22 cellular contexts compared by ENCODE assay signal in genomic region chr17:52124993-52125392, GRCh38. TPM values are rescaled to one million over a fixed set of nuclear protein-coding genes. Genes with fewer than 3 reads are reported as not detected.
DNase-seq lines count a peak whose midpoint lies in the region; ATAC-seq, FAIRE-seq and TF ChIP-seq lines count a peak whose summit lies in the region.
"Had no signal": no experiment of that assay in that cellular context is flagged by ENCODE, and none has a peak within 500 bp of the region (broad histone marks: within the 10 kb centered on the region; RNA-seq: fewer than 3 reads in every experiment).

No MANE protein-coding gene starts in this region.

- H3K4me2 ChIP-seq in keratinocyte (ENCODE audit: control insufficient read depth, extremely low read depth, insufficient read depth, low read depth, low read length) = no peak overlapping the region
- H3K4me2 ChIP-seq: GM23338 had no signal

- H3K4me3 ChIP-seq in keratinocyte (ENCODE audit: control insufficient read depth in 2 of 3, extremely low read depth in 1 of 3, insufficient read depth in 2 of 3, low read depth in 1 of 3, low read length in 3 of 3) = no peak overlapping the region
- H3K4me3 ChIP-seq in naive thymus-derived CD4-positive, alpha-beta T cell (ENCODE audit: low read length) = no peak overlapping the region
- H3K4me3 ChIP-seq: GM23338, HAP-1 had no signal

- H3K9me3 ChIP-seq in keratinocyte (ENCODE audit: control insufficient read depth, low read depth, low read length) = no peaks in the 10 kb centered on the region
- H3K9me3 ChIP-seq in naive thymus-derived CD4-positive, alpha-beta T cell (ENCODE audit: control insufficient read depth in 2 of 3, low read length in 3 of 3) = no peaks in the 10 kb centered on the region
- H3K9me3 ChIP-seq: HAP-1 had no signal

- POLR2A ChIA-PET in naive thymus-derived CD4-positive, alpha-beta T cell (lab: Charles Lee) = no interaction called here

- no peak for FAIRE-seq in RCC 7860 (lab: Jason Lieb, UNC)
- peak; percentile 48 for FAIRE-seq in keratinocyte (lab: Jason Lieb, UNC)
- FAIRE-seq: G401.6, GM12892, GM19239, H54 had no signal

- intact Hi-C loops in naive thymus-derived CD4-positive, alpha-beta T cell (cut with micrococcal nuclease) = no loop called here

- H3K36me3 ChIP-seq in keratinocyte (ENCODE audit: control insufficient read depth in 2 of 2, extremely low read depth in 1 of 2, insufficient read depth in 2 of 2, low read length in 2 of 2) = no peaks in the 10 kb centered on the region
- H3K36me3 ChIP-seq in naive thymus-derived CD4-positive, alpha-beta T cell (ENCODE audit: control insufficient read depth in 2 of 3, insufficient read depth in 3 of 3, low read length in 3 of 3) = no peaks in the 10 kb centered on the region
- H3K36me3 ChIP-seq: HAP-1 had no signal

- H3K79me2 ChIP-seq in keratinocyte (ENCODE audit: control insufficient read depth, insufficient read depth, low read length) = no peaks in the 10 kb centered on the region

- no peak overlapping the region for H2AFZ ChIP-seq in keratinocyte (ENCODE audit: control insufficient read depth, low read length)
- H2AFZ ChIP-seq: GM23338 had no signal

- peaks cover 19% of the 10 kb centered on the region for H3K27me3 Mint-ChIP-seq in nephron (ENCODE audit: low read depth)
- peaks cover 0 to 43% (median 35%) of the 10 kb centered on the region in 5 donors for H3K27me3 Mint-ChIP-seq in naive thymus-derived CD4-positive, alpha-beta T cell

- peaks cover 11% of the 10 kb centered on the region for H3K9me3 Mint-ChIP-seq in nephron
- H3K9me3 Mint-ChIP-seq in naive thymus-derived CD4-positive, alpha-beta T cell = peaks cover 0 to 7% (median 0%) of the 10 kb centered on the region in 11 donors

- peak overlapping the region; percentile 14 to 95 (median 77) for H3K27ac Mint-ChIP-seq in nephron
- H3K27ac Mint-ChIP-seq in naive thymus-derived CD4-positive, alpha-beta T cell = no peak overlapping the region
- H3K27ac Mint-ChIP-seq: CD4-positive, alpha-beta memory T cell; GM23338; HFFc6 had no signal

- ATAC-seq in naive thymus-derived CD4-positive, alpha-beta T cell = no peak
- no peak for ATAC-seq in GM18861 (IDR thresholded peaks at IDR 0.05; ENCODE audit: unreplicated experiment)
- ATAC-seq: GM23338 had no signal

- H3K9ac ChIP-seq in keratinocyte (ENCODE audit: control insufficient read depth, extremely low read depth, insufficient read depth, low read length) = no peak overlapping the region

- peaks cover 5% of the 10 kb centered on the region for H3K36me3 Mint-ChIP-seq in nephron (ENCODE audit: low read depth)
- H3K36me3 Mint-ChIP-seq in naive thymus-derived CD4-positive, alpha-beta T cell = no peaks in the 10 kb centered on the region
- H3K36me3 Mint-ChIP-seq: CD4-positive, alpha-beta memory T cell had no signal

- TF ChIP-seq CTCF in keratinocyte (optimal IDR thresholded peaks at IDR 0.05 in 1 of 3, IDR thresholded peaks at IDR 0.05 in 1 of 3, conservative IDR thresholded peaks at IDR 0.05 in 1 of 3; ENCODE audit: extremely low read depth in 1 of 3, insufficient read depth in 2 of 3, low read length in 3 of 3) = no peak
- no peak for TF ChIP-seq CTCF in nephron (IDR thresholded peaks at IDR 0.05; ENCODE audit: unreplicated experiment in 3 of 3)

- H3K4me1 Mint-ChIP-seq in nephron = no peaks in the 10 kb centered on the region
- H3K4me1 Mint-ChIP-seq in naive thymus-derived CD4-positive, alpha-beta T cell = no peaks in the 10 kb centered on the region
- H3K4me1 Mint-ChIP-seq: CD4-positive, alpha-beta memory T cell; GM23338 had no signal

- H3K4me3 Mint-ChIP-seq in nephron = peak overlapping the region in 1 of 3 experiments; percentile 1
- H3K4me3 Mint-ChIP-seq in naive thymus-derived CD4-positive, alpha-beta T cell = no peak overlapping the region
- H3K4me3 Mint-ChIP-seq: CD4-positive, alpha-beta memory T cell; GM23338; HFFc6 had no signal

- peaks cover 14% of the 10 kb centered on the region for H3K4me1 ChIP-seq in keratinocyte (ENCODE audit: control insufficient read depth, extremely low read depth, insufficient read depth, low read length)
- H3K4me1 ChIP-seq in naive thymus-derived CD4-positive, alpha-beta T cell (ENCODE audit: control insufficient read depth in 2 of 2, insufficient read depth in 2 of 2, low read length in 2 of 2) = no peaks in the 10 kb centered on the region
- H3K4me1 ChIP-seq: HAP-1 had no signal

- H3K9me1 ChIP-seq in keratinocyte (ENCODE audit: control insufficient read depth, extremely low read depth, insufficient read depth, low read length) = no peaks in the 10 kb centered on the region

- no peak overlapping the region for H3K27ac ChIP-seq in keratinocyte (ENCODE audit: control insufficient read depth, insufficient read depth, low read length)
- no peak overlapping the region for H3K27ac ChIP-seq in naive thymus-derived CD4-positive, alpha-beta T cell (ENCODE audit: low read depth, low read length)

- H4K20me1 ChIP-seq in keratinocyte (ENCODE audit: control insufficient read depth, extremely low read depth, insufficient read depth, low read length) = no peaks in the 10 kb centered on the region

- CTCF ChIA-PET in naive thymus-derived CD4-positive, alpha-beta T cell (lab: Charles Lee) = no interaction called here

- peak; percentile 49 for DNase-seq in HT1080 (ENCODE audit: low read depth)
- peak; percentile 8 for DNase-seq in RCC 7860 (ENCODE audit: low spot score)
- no peak for DNase-seq in keratinocyte (ENCODE audit: low read depth, low spot score)
- DNase-seq in naive thymus-derived CD4-positive, alpha-beta T cell = no peak
- no peak for DNase-seq in dedifferentiated amniotic fluid mesenchymal stem cell (ENCODE audit: extremely low spot score)
- DNase-seq: C1 segment of cervical spinal cord; CD4-positive, alpha-beta memory T cell; COR-L47; DMS153; DND-41; HFFc6 had no signal

- no peaks in the 10 kb centered on the region for H3K27me3 ChIP-seq in keratinocyte (ENCODE audit: control insufficient read depth, extremely low read depth, insufficient read depth, low read length)
- no peaks in the 10 kb centered on the region for H3K27me3 ChIP-seq in naive thymus-derived CD4-positive, alpha-beta T cell (ENCODE audit: control insufficient read depth in 2 of 2, insufficient read depth in 2 of 2, low read length in 2 of 2)

- dilution Hi-C loops in keratinocyte (cut with MboI; ENCODE audit: extremely low pct_ligation_motif_present, low sequenced_read_pairs) = no loop called here

RNA-seq across cellular contexts. Expression of gene CA10, which starts 33.5 kb away (rescaled TPM):
- not detected in 2 replicates for total RNA-seq in HT1080 (2014; rRNA removed; shearing (Covaris generic))
- not detected in 2 replicates for polyA plus RNA-seq in HT1080 (2015; cell fraction: cytosol; rRNA removed)
- not detected in 2 replicates for polyA plus RNA-seq in HT1080 (2015; cell fraction: nucleus; rRNA removed)
- 0.80 to 2.9 TPM (median 2.2 TPM) in 3 replicates for polyA plus RNA-seq in keratinocyte
- polyA plus RNA-seq in keratinocyte (2011; ENCODE audit: low read depth) = not detected
- polyA plus RNA-seq in keratinocyte (2011; cell fraction: cytosol; rRNA removed) = 1.5 and 2.2 TPM in 2 replicates
- polyA plus RNA-seq in keratinocyte (2011; cell fraction: nucleus; rRNA removed) = 1.6 TPM in 2 replicates
- 1.7 TPM in 1 of 2 replicates, not detected in the other for polyA plus RNA-seq in keratinocyte (2012; ENCODE audit: low replicate concordance)
- polyA minus RNA-seq in keratinocyte = 0.63 to 8.3 TPM (median 2.6 TPM) in 3 replicates
- polyA minus RNA-seq in keratinocyte (2011; cell fraction: cytosol; rRNA and poly(A)+ RNA removed) = 1.5 TPM
- 1.7 and 3.3 TPM in 2 replicates for polyA minus RNA-seq in keratinocyte (2011; cell fraction: nucleus; rRNA and poly(A)+ RNA removed)
- not detected for total RNA-seq in naive thymus-derived CD4-positive, alpha-beta T cell
- polyA plus RNA-seq in naive thymus-derived CD4-positive, alpha-beta T cell = not detected
- total RNA-seq: A172; A673; CD4-positive, alpha-beta memory T cell; HFFc6 had no signal
- polyA plus RNA-seq: BJ had no signal

Comparison
In these comparisons a context has a peak if more than half of its experiments do, and no peak if none do; other contexts are left out.
1. DNase-seq: peak in HT1080 (single experiment) and RCC 7860 (single experiment); none in keratinocyte (single experiment), naive thymus-derived CD4-positive, alpha-beta T cell (0 of 9) and dedifferentiated amniotic fluid mesenchymal stem cell (single experiment).
2. H3K27ac Mint-ChIP-seq: peak in nephron (3 of 3); none in naive thymus-derived CD4-positive, alpha-beta T cell (0 of 9).